In the genomic region with DNA sequence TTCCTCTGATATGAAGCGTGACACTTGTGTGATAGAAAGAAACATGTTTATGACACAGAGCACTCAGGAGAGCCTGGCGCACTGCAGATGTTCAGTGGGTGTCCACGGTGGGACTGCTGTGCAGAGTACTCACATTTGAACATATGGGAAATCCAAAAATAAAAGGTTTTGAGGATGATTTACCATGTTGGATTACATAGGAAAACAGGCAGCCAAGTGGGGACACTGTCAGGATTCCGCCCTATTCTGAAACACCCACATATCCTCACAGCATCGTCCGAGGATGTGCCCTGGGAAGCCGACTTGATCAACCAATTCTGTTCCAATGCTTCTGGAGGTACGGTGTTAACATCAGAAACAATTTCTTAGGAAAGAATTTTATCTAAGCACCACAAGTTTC, we compare ENCODE assay signal across 17 cellular contexts.
DNase-seq lines count a peak whose midpoint lies in the region; ATAC-seq, FAIRE-seq and TF ChIP-seq lines count a peak whose summit lies in the region.
"Had no signal": no experiment of that assay in that cellular context is flagged by ENCODE, and none has a peak within 500 bp of the region (broad histone marks: within the 10 kb centered on the region; RNA-seq: fewer than 3 reads in every experiment).

No MANE protein-coding gene starts in this region.

- H3K9me3 ChIP-seq in OCI-LY1 (ENCODE audit: low read length) (no peaks in the 10 kb centered on the region), osteoblast (ENCODE audit: low read depth, low read length) (no peaks in the 10 kb centered on the region)
- H3K9me3 ChIP-seq: BLaER1 treated with 17β-estradiol and CSF1 and Interleukin-3, amounts not matched to agents 10 nM and 100 nM had no signal

- peaks cover 17% of the 10 kb centered on the region for H3F3A ChIP-seq in OCI-LY1 (ENCODE audit: insufficient read depth, low read length)

- DNase-seq in dorsolateral prefrontal cortex = peak in 2 of 10 donors; percentile 42 to 51
- peak; percentile 81 for DNase-seq in osteoblast (ENCODE audit: insufficient read length, low spot score, missing footprints)
- no peak for DNase-seq in urothelium cell line (ENCODE audit: low spot score)
- DNase-seq in naive thymus-derived CD8-positive, alpha-beta T cell = no peak
- DNase-seq: CD8-positive, alpha-beta T cell; DMS 273 treated with DMSO at 0.1 percent for 48 hours; DND-41; EL; H9 had no signal

- H3K36me3 Mint-ChIP-seq in naive thymus-derived CD8-positive, alpha-beta T cell = no peaks in the 10 kb centered on the region
- H3K36me3 Mint-ChIP-seq: CD8-positive, alpha-beta T cell had no signal

- H3K27me3 ChIP-seq in OCI-LY1 (ENCODE audit: insufficient read depth, low read length) (no peaks in the 10 kb centered on the region), dorsolateral prefrontal cortex (no peaks in the 10 kb centered on the region), osteoblast (ENCODE audit: insufficient read depth, low read length) (peaks cover 11% of the 10 kb centered on the region)
- H3K27me3 ChIP-seq: BLaER1 treated with 17β-estradiol and CSF1 and Interleukin-3, amounts not matched to agents 10 nM and 100 nM had no signal

- no peaks in the 10 kb centered on the region for H3K79me2 ChIP-seq in OCI-LY1 (ENCODE audit: insufficient read depth, low read length)
- H3K79me2 ChIP-seq in osteoblast (ENCODE audit: insufficient read depth, low read length) = no peaks in the 10 kb centered on the region

- H3K27me3 Mint-ChIP-seq in naive thymus-derived CD8-positive, alpha-beta T cell = peaks cover 6 to 23% (median 15%) of the 10 kb centered on the region in 5 donors

- H2AFZ ChIP-seq in OCI-LY1 (ENCODE audit: low read length) (no peak overlapping the region), osteoblast (ENCODE audit: low read length) (no peak overlapping the region)

- peak; percentile 89 for FAIRE-seq in urothelium cell line (lab: Jason Lieb, UNC)
- FAIRE-seq: GM12892, GM18507, H1 had no signal

- H3K9me2 ChIP-seq in OCI-LY1 (ENCODE audit: low read depth, low read length) = no peaks in the 10 kb centered on the region

- H4K20me1 ChIP-seq in OCI-LY1 (ENCODE audit: insufficient read depth, low read length) (no peaks in the 10 kb centered on the region), osteoblast (ENCODE audit: insufficient read depth, low read length) (no peaks in the 10 kb centered on the region)
- H4K20me1 ChIP-seq: BLaER1 treated with 17β-estradiol and CSF1 and Interleukin-3, amounts not matched to agents 10 nM and 100 nM had no signal

- H3K9me3 Mint-ChIP-seq in naive thymus-derived CD8-positive, alpha-beta T cell = no peaks in the 10 kb centered on the region
- H3K9me3 Mint-ChIP-seq: CD8-positive, alpha-beta T cell; H9 had no signal

- H3K4me1 ChIP-seq in OCI-LY1 (ENCODE audit: insufficient read depth, low read length, severe bottlenecking) = peaks cover 100% of the 10 kb centered on the region
- H3K4me1 ChIP-seq in osteoblast (ENCODE audit: insufficient read depth, low read length) = no peaks in the 10 kb centered on the region

- H3K27ac ChIP-seq in OCI-LY1 (ENCODE audit: low read depth, low read length, poor library complexity, severe bottlenecking) = peak overlapping the region; percentile 100
- H3K27ac ChIP-seq in dorsolateral prefrontal cortex = peak overlapping the region in 38 of 59 donors; percentile 5 to 89 (median 46)
- no peak overlapping the region for H3K27ac ChIP-seq in osteoblast (ENCODE audit: low read depth, low read length)
- H3K27ac ChIP-seq: BLaER1 treated with 17β-estradiol and CSF1 and Interleukin-3, amounts not matched to agents 10 nM and 100 nM had no signal

- no peak overlapping the region for H3K27ac Mint-ChIP-seq in naive thymus-derived CD8-positive, alpha-beta T cell
- H3K27ac Mint-ChIP-seq: B cell; CD8-positive, alpha-beta T cell; H9 had no signal

- H3K4me2 ChIP-seq in OCI-LY1 (ENCODE audit: low read length) (peak overlapping the region; percentile 38), osteoblast (ENCODE audit: insufficient read depth, low read length) (no peak overlapping the region)

- no peak overlapping the region for H3K4me3 Mint-ChIP-seq in naive thymus-derived CD8-positive, alpha-beta T cell
- H3K4me3 Mint-ChIP-seq: B cell; CD8-positive, alpha-beta T cell; H9 had no signal

- peaks cover 4 to 15% (median 5%) of the 10 kb centered on the region in 4 donors for H3K4me1 Mint-ChIP-seq in naive thymus-derived CD8-positive, alpha-beta T cell
- H3K4me1 Mint-ChIP-seq: B cell had no signal

- POLR2A ChIA-PET in naive thymus-derived CD8-positive, alpha-beta T cell (lab: Charles Lee) = no interaction called here

- H3K36me3 ChIP-seq in OCI-LY1 (ENCODE audit: insufficient read depth, low read length) = no peaks in the 10 kb centered on the region
- H3K36me3 ChIP-seq in osteoblast (ENCODE audit: insufficient read depth, low read length) = no peaks in the 10 kb centered on the region
- H3K36me3 ChIP-seq: BLaER1 treated with 17β-estradiol and CSF1 and Interleukin-3, amounts not matched to agents 10 nM and 100 nM had no signal

- H3K4me3 ChIP-seq in OCI-LY1 (ENCODE audit: low read depth, low read length, poor library complexity, severe bottlenecking) (peak overlapping the region; percentile 18), dorsolateral prefrontal cortex (no peak overlapping the region), osteoblast (ENCODE audit: insufficient read depth, low read length) (no peak overlapping the region)
- H3K4me3 ChIP-seq: BLaER1 treated with 17β-estradiol and CSF1 and Interleukin-3, amounts not matched to agents 10 nM and 100 nM had no signal

- H3K9ac ChIP-seq in OCI-LY1 (ENCODE audit: low read length) = peak overlapping the region; percentile 45
- H3K9ac ChIP-seq: BLaER1 treated with 17β-estradiol and CSF1 and Interleukin-3, amounts not matched to agents 10 nM and 100 nM had no signal

- intact Hi-C loops in dorsolateral prefrontal cortex (cut with DNase I) = loop anchor here in 1 of 2 donors (10.0 kb wide), 1 partner anchor 61 kb away; no protein-coding TSS in a partner anchor

- TF ChIP-seq CTCF in OCI-LY1 (IDR thresholded peaks at IDR 0.05; ENCODE audit: low read length) (no peak), dorsolateral prefrontal cortex (IDR thresholded peaks at IDR 0.05 in 54 of 56, conservative IDR thresholded peaks at IDR 0.05 in 2 of 56; ENCODE audit: low read depth in 1 of 56, partially characterized antibody in 56 of 56) (no peak), osteoblast (IDR thresholded peaks at IDR 0.05; ENCODE audit: extremely low read depth, low read depth, low read length) (no peak)

- ATAC-seq in naive thymus-derived CD8-positive, alpha-beta T cell = no peak
- ATAC-seq in GM21723 (IDR thresholded peaks at IDR 0.05; ENCODE audit: unreplicated experiment) (no peak), GM18511 (IDR thresholded peaks at IDR 0.05; ENCODE audit: unreplicated experiment) (no peak)
- ATAC-seq: CD8-positive, alpha-beta T cell had no signal
